In the genomic region with DNA sequence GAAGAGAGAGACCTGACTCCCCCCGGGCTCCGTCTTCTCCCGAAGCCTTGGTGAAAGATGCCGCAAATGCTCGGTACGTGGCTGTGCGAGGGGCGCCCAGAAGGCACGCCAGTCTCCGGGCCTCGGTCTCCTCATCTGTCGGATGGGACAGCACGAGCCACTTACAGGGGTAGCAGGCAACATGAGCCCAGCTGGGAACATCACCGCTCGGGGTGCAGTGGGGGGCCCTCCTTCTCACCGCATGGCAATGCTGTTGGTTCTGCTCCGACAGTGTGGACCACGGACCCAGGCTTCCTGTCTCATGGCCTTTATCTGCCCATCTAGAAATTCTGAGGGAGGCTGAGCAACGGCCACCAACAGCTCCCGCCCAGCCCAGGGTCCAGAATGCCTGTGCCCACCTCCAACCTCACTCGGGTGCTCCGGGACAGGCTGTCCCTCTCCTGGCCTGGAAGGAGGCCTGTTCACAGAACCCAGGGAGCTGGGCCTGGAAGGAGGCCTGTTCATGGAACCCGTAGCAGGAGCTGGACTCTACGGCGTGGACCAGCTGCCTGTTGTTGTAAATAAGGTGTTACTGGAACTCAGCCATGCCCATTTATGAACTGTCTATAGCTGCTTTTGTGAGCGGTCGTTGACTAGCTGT, we compare ENCODE assay signal across 15 cellular contexts. TPM values are rescaled to one million over a fixed set of nuclear protein-coding genes. Genes with fewer than 3 reads are reported as not detected.
"Had no signal": no experiment of that assay in that cellular context is flagged by ENCODE, and none has a peak within 500 bp of the region (broad histone marks: within the 10 kb centered on the region; RNA-seq: fewer than 3 reads in every experiment).

No MANE protein-coding gene starts in this region.

- H3K4me3 ChIP-seq: body of pancreas, ovary, suprapubic skin had no signal

- H3K27ac ChIP-seq: body of pancreas, ovary, suprapubic skin, VCaP had no signal

- H3K4me1 Mint-ChIP-seq: endodermal cell, neural crest cell had no signal

- H3K27me3 ChIP-seq: body of pancreas, ovary, suprapubic skin had no signal

- ATAC-seq: body of pancreas had no signal

- H3K4me1 ChIP-seq: body of pancreas, suprapubic skin had no signal

- DNase-seq: activated CD4-positive, alpha-beta memory T cell treated with anti-CD3 and anti-CD28 coated beads, Interleukin-2, amount 10 ng/mL, durations not matched to agents 7 days and 5 days; activated CD8-positive, alpha-beta memory T cell treated with anti-CD3 and anti-CD28 coated beads, Interleukin-2, amount 50 U/mL, for 4 hours; activated naive CD4-positive, alpha-beta T cell treated with anti-CD3 and anti-CD28 coated beads, Interleukin-2, amount 10 ng/mL, durations not matched to agents 7 days and 5 days; endodermal cell; erythroblast; hypothalamus; mesendoderm; small intestine; T1000 had no signal

- H3K27ac Mint-ChIP-seq: activated CD4-positive, alpha-beta memory T cell treated with anti-CD3 and anti-CD28 coated beads, Interleukin-2, amount 10 ng/mL, durations not matched to agents 7 days and 5 days; activated naive CD4-positive, alpha-beta T cell treated with anti-CD3 and anti-CD28 coated beads, Interleukin-2, amount 10 ng/mL, durations not matched to agents 7 days and 5 days; endodermal cell had no signal

- H3K36me3 ChIP-seq: ovary, suprapubic skin had no signal

- H3K4me3 Mint-ChIP-seq: activated CD4-positive, alpha-beta memory T cell treated with anti-CD3 and anti-CD28 coated beads, Interleukin-2, amount 10 ng/mL, durations not matched to agents 7 days and 5 days; activated naive CD4-positive, alpha-beta T cell treated with anti-CD3 and anti-CD28 coated beads, Interleukin-2, amount 10 ng/mL, durations not matched to agents 7 days and 5 days; dendritic cell treated with granulocyte-macrophage colony-stimulating factor and Interleukin-4, amounts not matched to agents 40 ng/mL and 50 ng/mL, for 4 days; endodermal cell; neural crest cell had no signal

- H3K9me3 ChIP-seq: body of pancreas, ovary, suprapubic skin had no signal

- H3K27me3 Mint-ChIP-seq: dendritic cell treated with granulocyte-macrophage colony-stimulating factor and Interleukin-4, amounts not matched to agents 40 ng/mL and 50 ng/mL, for 4 days had no signal

RNA-seq across cellular contexts. Expression of a gene that starts 44.3 kb away (rescaled TPM):
- total RNA-seq: activated CD4-positive, alpha-beta memory T cell treated with anti-CD3 and anti-CD28 coated beads, Interleukin-2, amount 10 ng/mL, durations not matched to agents 7 days and 5 days; body of pancreas; endodermal cell; neural crest cell had no signal
